Comparison of ENCODE assay signal across 22 cellular contexts in the genomic region with DNA sequence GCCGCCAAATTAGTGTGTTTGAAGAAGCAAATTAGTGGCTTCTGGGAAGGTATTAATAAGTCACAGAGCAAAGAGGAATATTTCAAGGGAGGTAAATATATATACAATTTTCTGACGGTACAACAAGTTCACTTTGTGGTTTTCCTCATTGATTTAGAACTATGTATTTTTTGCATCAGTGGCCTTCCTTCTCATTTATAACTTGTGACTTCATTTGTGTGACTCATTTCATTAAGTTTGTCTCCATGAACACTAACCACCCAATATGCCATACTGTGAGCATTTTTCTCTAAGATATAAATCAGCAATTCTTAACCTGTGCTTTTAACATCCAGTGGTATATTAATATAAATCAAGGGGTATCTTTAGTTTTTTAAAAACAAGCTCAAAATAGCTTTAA. TPM values are rescaled to one million over a fixed set of nuclear protein-coding genes. Genes with fewer than 3 reads are reported as not detected.
A peak's percentile ranks its signal among the peaks of the same experiment; 100 is the strongest.
DNase-seq lines count a peak whose midpoint lies in the region; ATAC-seq, FAIRE-seq and TF ChIP-seq lines count a peak whose summit lies in the region.
"Had no signal": no experiment of that assay in that cellular context is flagged by ENCODE, and none has a peak within 500 bp of the region (broad histone marks: within the 10 kb centered on the region; RNA-seq: fewer than 3 reads in every experiment).

No MANE protein-coding gene starts in this region.

- ATAC-seq in GM12878 (peak; percentile 72), HG03378 (IDR thresholded peaks at IDR 0.05; ENCODE audit: unreplicated experiment) (no peak)
- no peak for ATAC-seq in activated CD4-positive, CD25-positive, alpha-beta regulatory T cell treated with anti-CD3 and anti-CD28 coated beads, Interleukin-2, amount 50 U/mL, for 24 hours
- ATAC-seq: activated CD8-positive, alpha-beta T cell treated with anti-CD3 and anti-CD28 coated beads, Interleukin-2, amount 10 ng/mL, durations not matched to agents 7 days and 5 days; CD8-positive, alpha-beta T cell; effector memory CD8-positive, alpha-beta T cell; T-helper 17 cell had no signal

- 4% methylated on average over 2 of the region's 2 CpGs for WGBS in GM12878 (ENCODE audit: insufficient coverage, insufficient replicate concordance, low lambda C conversion rate, missing lambda C conversion rate)

- no peak for TF ChIP-seq POLR2A in GM12878 (IDR thresholded peaks at IDR 0.05; ENCODE audit: low read depth, low read length)

- SMC1A ChIA-PET in GM12878 (lab: Charles Lee; ENCODE audit: uncharacterized antibody, unreplicated experiment): interaction anchor here (1.0 to 2.5 kb wide), 3 partner anchors 30 to 205 kb away, joined by 3 to 8 read pairs (median 4); no protein-coding TSS in a partner anchor

- no TSS peak for BruUV-seq in GM12878 (replicated peaks; lab: Mats Ljungman, UMichigan)

- DNase-seq in M059J (ENCODE audit: low read depth) (peak; percentile 47), GM12878 (ENCODE audit: low read depth, low spot score) (no peak), kidney glomerular epithelial cell (lab: John Stamatoyannopoulos, UW) (peak; percentile 29), NCI-H2081 treated with DMSO at 0.1 percent for 48 hours (lab: John Stamatoyannopoulos, UW) (no peak), DMS53 treated with DMSO at 0.1 percent for 48 hours (lab: John Stamatoyannopoulos, UW; ENCODE audit: unreplicated experiment) (no peak)
- DNase-seq: activated CD8-positive, alpha-beta T cell treated with anti-CD3 and anti-CD28 coated beads, Interleukin-2, amount 10 ng/mL, durations not matched to agents 7 days and 5 days; activated effector memory CD4-positive, alpha-beta T cell treated with anti-CD3 and anti-CD28 coated beads, Interleukin-2, amount 50 U/mL, for 16 hours; activated naive CD8-positive, alpha-beta T cell treated with anti-CD3 and anti-CD28 coated beads, Interleukin-2, amount 10 ng/mL, durations not matched to agents 7 days and 5 days; CD8-positive, alpha-beta T cell; effector memory CD8-positive, alpha-beta T cell; GDM1; MM.1S; NCI-H1694; RPMI8226; T-helper 17 cell; trophoblast cell had no signal

- no peaks in the 10 kb centered on the region for H3K36me3 ChIP-seq in BLaER1 treated with 17β-estradiol and CSF1 and Interleukin-3, amounts not matched to agents 10 nM and 100 nM
- H3K36me3 ChIP-seq in GM12878 (ENCODE audit: control insufficient read depth in 2 of 2, insufficient read depth in 2 of 2, low read length in 1 of 2): no peaks in the 10 kb centered on the region
- H3K36me3 ChIP-seq: esophagus muscularis mucosa had no signal

- H2AFZ ChIP-seq in GM12878 (ENCODE audit: control insufficient read depth, low read depth, low read length): no peak overlapping the region

- no peaks in the 10 kb centered on the region for H3K27me3 ChIP-seq in BLaER1 treated with 17β-estradiol and CSF1 and Interleukin-3, amounts not matched to agents 10 nM and 100 nM
- no peaks in the 10 kb centered on the region for H3K27me3 ChIP-seq in GM12878 (replicated peaks in 1 of 2; ENCODE audit: control insufficient read depth in 2 of 2, insufficient read depth in 2 of 2, low read length in 1 of 2)
- H3K27me3 ChIP-seq: esophagus muscularis mucosa had no signal

- no peaks in the 10 kb centered on the region for H4K20me1 ChIP-seq in BLaER1 treated with 17β-estradiol and CSF1 and Interleukin-3, amounts not matched to agents 10 nM and 100 nM
- H4K20me1 ChIP-seq in GM12878 (ENCODE audit: control insufficient read depth, insufficient read depth): no peaks in the 10 kb centered on the region

- in situ Hi-C loops in GM12878 (cut with MboI): no loop called here

- H3K9me3 ChIP-seq in BLaER1 treated with 17β-estradiol and CSF1 and Interleukin-3, amounts not matched to agents 10 nM and 100 nM (replicated peaks in 1 of 11): no peaks in the 10 kb centered on the region
- no peaks in the 10 kb centered on the region for H3K9me3 ChIP-seq in GM12878 (replicated peaks; ENCODE audit: control insufficient read depth, insufficient read depth, low read length)
- H3K9me3 ChIP-seq: esophagus muscularis mucosa had no signal

- no peak overlapping the region for H3K27ac ChIP-seq in BLaER1 treated with 17β-estradiol and CSF1 and Interleukin-3, amounts not matched to agents 10 nM and 100 nM
- H3K27ac ChIP-seq in GM12878 (ENCODE audit: control insufficient read depth, insufficient read depth): no peak overlapping the region
- H3K27ac ChIP-seq: esophagus muscularis mucosa had no signal

- no peak for TF ChIP-seq RAD21 in GM12878 (IDR thresholded peaks at IDR 0.05; ENCODE audit: insufficient read depth, low read depth, low read length)

- POLR2A ChIA-PET in GM12878 (lab: Charles Lee): no interaction called here

- CTCF ChIA-PET in GM12878 (lab: Yijun Ruan, JAX): interaction anchor here (1.1 to 2.0 kb wide), 4 partner anchors 13 to 512 kb away, joined by 3 to 7 read pairs (median 4); no protein-coding TSS in a partner anchor

- no peak for FAIRE-seq in GM12878 (lab: Jason Lieb, UNC)
- FAIRE-seq: colon had no signal

- H3K79me2 ChIP-seq in GM12878 (ENCODE audit: control insufficient read depth, insufficient read depth, low read length): no peaks in the 10 kb centered on the region

- H3K4me3 ChIP-seq in BLaER1 treated with 17β-estradiol and CSF1 and Interleukin-3, amounts not matched to agents 10 nM and 100 nM: no peak overlapping the region
- H3K4me3 ChIP-seq in GM12878: no peak overlapping the region
- H3K4me3 ChIP-seq: esophagus muscularis mucosa, lung had no signal

- peak overlapping the region in 6 of 11 experiments; percentile 17 to 92 (median 86); a peak in 10 of 22 replicates for H3K4me2 ChIP-seq in BLaER1 treated with 17β-estradiol and CSF1 and Interleukin-3, amounts not matched to agents 10 nM and 100 nM
- no peak overlapping the region for H3K4me2 ChIP-seq in GM12878 (ENCODE audit: control insufficient read depth, insufficient read depth)

- peaks cover 13 to 63% (median 36%) of the 10 kb centered on the region in 10 experiments; a peak in 19 of 20 replicates for H3K4me1 ChIP-seq in BLaER1 treated with 17β-estradiol and CSF1 and Interleukin-3, amounts not matched to agents 10 nM and 100 nM
- no peaks in the 10 kb centered on the region for H3K4me1 ChIP-seq in GM12878 (ENCODE audit: control insufficient read depth, insufficient read depth, low read length)
- H3K4me1 ChIP-seq: esophagus muscularis mucosa had no signal

- no peak for TF ChIP-seq EP300 in GM12878 (IDR thresholded peaks at IDR 0.05; ENCODE audit: borderline replicate concordance in 1 of 2, control insufficient read depth in 1 of 2, low read depth in 2 of 2, low read length in 2 of 2)

- intact Hi-C loops in GM12878 (cut with micrococcal nuclease; ENCODE audit: unreplicated experiment): no loop called here

- RAD21 ChIA-PET in GM12878 (lab: Charles Lee; ENCODE audit: unreplicated experiment): interaction anchor here (1.4 kb wide), 1 partner anchor 19 kb away, joined by 3 read pairs; no protein-coding TSS in a partner anchor

- no peak overlapping the region for H3K9ac ChIP-seq in BLaER1 treated with 17β-estradiol and CSF1 and Interleukin-3, amounts not matched to agents 10 nM and 100 nM
- no peak overlapping the region for H3K9ac ChIP-seq in GM12878 (ENCODE audit: control insufficient read depth, insufficient read depth, low read length)

- TF ChIP-seq CTCF in GM12878 (IDR thresholded peaks at IDR 0.05 in 2 of 3, conservative IDR thresholded peaks at IDR 0.05 in 1 of 3; ENCODE audit: control insufficient read depth in 2 of 3, extremely low read depth in 1 of 3, insufficient read depth in 1 of 3, low read depth in 3 of 3, low read length in 3 of 3): no peak

TF ChIP-seq in GM12878, 131 proteins besides CTCF, POLR2A, EP300 and RAD21 (continues in another document):
- TF ChIP-seq, protein P1, sequence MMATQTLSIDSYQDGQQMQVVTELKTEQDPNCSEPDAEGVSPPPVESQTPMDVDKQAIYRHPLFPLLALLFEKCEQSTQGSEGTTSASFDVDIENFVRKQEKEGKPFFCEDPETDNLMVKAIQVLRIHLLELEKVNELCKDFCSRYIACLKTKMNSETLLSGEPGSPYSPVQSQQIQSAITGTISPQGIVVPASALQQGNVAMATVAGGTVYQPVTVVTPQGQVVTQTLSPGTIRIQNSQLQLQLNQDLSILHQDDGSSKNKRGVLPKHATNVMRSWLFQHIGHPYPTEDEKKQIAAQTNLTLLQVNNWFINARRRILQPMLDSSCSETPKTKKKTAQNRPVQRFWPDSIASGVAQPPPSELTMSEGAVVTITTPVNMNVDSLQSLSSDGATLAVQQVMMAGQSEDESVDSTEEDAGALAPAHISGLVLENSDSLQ (IDR thresholded peaks at IDR 0.05): no peak
- no peak for TF ChIP-seq MTA3 (IDR thresholded peaks at IDR 0.05; ENCODE audit: borderline replicate concordance, low read length)
- TF ChIP-seq SP1 (IDR thresholded peaks at IDR 0.05; ENCODE audit: low read depth, low read length): no peak
- TF ChIP-seq WRNIP1 (IDR thresholded peaks at IDR 0.05; ENCODE audit: borderline replicate concordance, low read depth, low read length): no peak
- 0 out of 2 replicates have a peak, but pooled peaks have one; percentile 10 for TF ChIP-seq CREM (IDR thresholded peaks at IDR 0.05; ENCODE audit: low read depth)
- TF ChIP-seq PML (IDR thresholded peaks at IDR 0.05; ENCODE audit: low read length): no peak
- peak; percentile 58; the same call in 1 of the 2 replicates for TF ChIP-seq RUNX3 (IDR thresholded peaks at IDR 0.05; ENCODE audit: low read length)
- TF ChIP-seq PAX8 (IDR thresholded peaks at IDR 0.05): no peak
- no peak for TF ChIP-seq CHD2 (IDR thresholded peaks at IDR 0.05; ENCODE audit: borderline replicate concordance, low read depth, low read length)
- TF ChIP-seq MTA2 (IDR thresholded peaks at IDR 0.05; ENCODE audit: low read depth): peak; percentile 62
- TF ChIP-seq JUNB (IDR thresholded peaks at IDR 0.05): peak; percentile 66

RNA-seq across cellular contexts. Expression of a gene that starts 29.3 kb away (rescaled TPM):
- total RNA-seq in M059J (2014; rRNA removed; shearing (Covaris generic)): 52.5 and 75.3 TPM in 2 replicates
- 36.5 and 38.0 TPM in 2 replicates for total RNA-seq in GM12878 (2013; cell fraction: nucleolus; rRNA removed)
- total RNA-seq in GM12878 (2014; rRNA removed) (9.0 and 11.0 TPM in 2 replicates), GM12878 (2014; rRNA removed; fragmentation: Illumina TruSeq; extraction: Trizol) (10.4 and 12.2 TPM in 2 replicates), GM12878 (2021) (12.2 and 13.4 TPM in 2 replicates)
- polyA plus RNA-seq in GM12878 (2011; ENCODE audit: low read depth): 3.2 TPM
- polyA plus RNA-seq in GM12878 (2011; rRNA removed) (19.6 and 36.4 TPM in 2 replicates), GM12878 (2014; fragmentation: Illumina TruSeq; extraction: Trizol) (6.0 and 8.5 TPM in 2 replicates), GM12878 (2014; fragmentation: Nextera tagmentation; extraction: Ambion mirVana) (1 to 10 TPM in 1 of 2 experiments, under 1 TPM in 1; 0.91 to 2.1 TPM), GM12878 (2014; rRNA removed) (2.3 and 3.0 TPM in 2 replicates), GM12878 (2016; fragmentation: Nextera tagmentation; extraction: Ambion mirVana) (1 to 10 TPM; 6.5 to 7.9 TPM)
- polyA plus RNA-seq in GM12878 (2011; cell fraction: cytosol; rRNA removed): 5.4 and 6.9 TPM in 2 replicates
- polyA plus RNA-seq in GM12878 (2011; cell fraction: nucleus; rRNA removed): 9.3 and 11.0 TPM in 2 replicates
- 5.1 and 5.8 TPM in 2 replicates for polyA plus RNA-seq in GM12878 (2012)
- 33.5 and 54.1 TPM in 2 replicates for polyA minus RNA-seq in GM12878 (2011; rRNA and poly(A)+ RNA removed)
- 19.1 and 22.0 TPM in 2 replicates for polyA minus RNA-seq in GM12878 (2011; cell fraction: cytosol; rRNA and poly(A)+ RNA removed)
- 18.0 and 23.2 TPM in 2 replicates for polyA minus RNA-seq in GM12878 (2011; cell fraction: nucleus; rRNA and poly(A)+ RNA removed)

Comparison
In these comparisons a context has a peak if more than half of its experiments do, and no peak if none do; other contexts are left out.
1. DNase-seq: peak in M059J (single experiment) and kidney glomerular epithelial cell (single experiment); none in GM12878 (single experiment), NCI-H2081 treated with DMSO at 0.1 percent for 48 hours (single experiment) and DMS53 treated with DMSO at 0.1 percent for 48 hours (single experiment).